Comparison of ENCODE assay signal across 25 cellular contexts in genomic region chr13:19067767-19068166, GRCh38.
"Had no signal": no experiment of that assay in that cellular context is flagged by ENCODE, and none has a peak within 500 bp of the region (broad histone marks: within the 10 kb centered on the region; RNA-seq: fewer than 3 reads in every experiment).

No MANE protein-coding gene starts in this region.

- H3K4me1 ChIP-seq: colonic mucosa, esophagus squamous epithelium, gastrocnemius medialis, heart right ventricle, left lung, lower lobe of right lung had no signal

- H3K36me3 Mint-ChIP-seq: memory B cell had no signal

- ATAC-seq: effector memory CD8-positive, alpha-beta T cell; esophagus mucosa; gastrocnemius medialis; heart right ventricle; left cardiac atrium; left lung; left ventricle myocardium superior; lower lobe of right lung had no signal

- H3K9me3 ChIP-seq: colonic mucosa, gastrocnemius medialis had no signal

- H3K4me3 ChIP-seq: colonic mucosa, esophagus squamous epithelium, gastrocnemius medialis, heart right ventricle, left lung, lower lobe of right lung had no signal

- H3K27me3 ChIP-seq: colonic mucosa, esophagus squamous epithelium, gastrocnemius medialis, heart right ventricle, left lung had no signal

- H3K4me1 Mint-ChIP-seq: endodermal cell, memory B cell had no signal

- H3K27me3 Mint-ChIP-seq: dendritic cell treated with granulocyte-macrophage colony-stimulating factor and Interleukin-4, amounts not matched to agents 40 ng/mL and 50 ng/mL, for 4 days; effector memory CD8-positive, alpha-beta T cell; memory B cell had no signal

- H3K36me3 ChIP-seq: colonic mucosa, esophagus squamous epithelium, gastrocnemius medialis, heart right ventricle, left lung, lower lobe of right lung had no signal

- H3K4me3 Mint-ChIP-seq: dendritic cell treated with granulocyte-macrophage colony-stimulating factor and Interleukin-4, amounts not matched to agents 40 ng/mL and 50 ng/mL, for 4 days; effector memory CD8-positive, alpha-beta T cell; endodermal cell; memory B cell had no signal

- DNase-seq: colonic mucosa; cortex of kidney; effector CD8-positive, alpha-beta T cell; effector memory CD8-positive, alpha-beta T cell; endodermal cell; erythroblast; esophagus squamous epithelium; foreskin fibroblast; foreskin melanocyte; gastrocnemius medialis; glutamatergic neuron; head of caudate nucleus; heart right ventricle; hippocampal formation; left cardiac atrium; left lung; left ventricle myocardium superior; lower lobe of right lung; mammary epithelial cell; mesendoderm; midbrain had no signal

- H3K27ac ChIP-seq: colonic mucosa, epithelial cell of prostate, esophagus squamous epithelium, gastrocnemius medialis, heart right ventricle, left lung, lower lobe of right lung had no signal

- H3K27ac Mint-ChIP-seq: dendritic cell treated with granulocyte-macrophage colony-stimulating factor and Interleukin-4, amounts not matched to agents 40 ng/mL and 50 ng/mL, for 4 days; effector memory CD8-positive, alpha-beta T cell; endodermal cell; memory B cell had no signal
